In genomic region chr16:71474864-71475263, GRCh38 we compare ENCODE assay signal across 13 cellular contexts. TPM values are rescaled to one million over a fixed set of nuclear protein-coding genes. Genes with fewer than 3 reads are reported as not detected.
A peak's percentile ranks its signal among the peaks of the same experiment; 100 is the strongest.
DNase-seq lines count a peak whose midpoint lies in the region; ATAC-seq lines count a peak whose summit lies in the region.
"Had no signal": no experiment of that assay in that cellular context is flagged by ENCODE, and none has a peak within 500 bp of the region (broad histone marks: within the 10 kb centered on the region; RNA-seq: fewer than 3 reads in every experiment).

No MANE protein-coding gene starts in this region.

- no peaks in the 10 kb centered on the region for H3K4me1 Mint-ChIP-seq in CD8-positive, alpha-beta memory T cell
- H3K4me1 Mint-ChIP-seq: activated naive CD8-positive, alpha-beta T cell treated with anti-CD3 and anti-CD28 coated beads, Interleukin-2, amount 50 U/mL, for 24 hours; H9 had no signal

- peak; percentile 68 for ATAC-seq in esophagus mucosa
- ATAC-seq in HG03159 (IDR thresholded peaks at IDR 0.05; ENCODE audit: unreplicated experiment), result no peak
- ATAC-seq: activated naive CD8-positive, alpha-beta T cell treated with anti-CD3 and anti-CD28 coated beads, Interleukin-2, amount 50 U/mL, for 24 hours had no signal

- no peaks in the 10 kb centered on the region for H3K9me3 ChIP-seq in GM23248 (ENCODE audit: low read depth)
- H3K9me3 ChIP-seq in SJSA1 (replicated peaks), result peaks cover 6% of the 10 kb centered on the region; the same call in 1 of the 2 replicates
- no peaks in the 10 kb centered on the region for H3K9me3 ChIP-seq in CD8-positive, alpha-beta memory T cell (ENCODE audit: low read length)

- H3K4me1 ChIP-seq in GM23248 (ENCODE audit: insufficient read depth) (peaks cover 24% of the 10 kb centered on the region), SJSA1 (replicated peaks) (peaks cover 26% of the 10 kb centered on the region)
- H3K4me1 ChIP-seq in CD8-positive, alpha-beta memory T cell (ENCODE audit: insufficient read depth, low read length), result no peaks in the 10 kb centered on the region

- H4K20me1 ChIP-seq in GM23248 (ENCODE audit: insufficient read depth), result no peaks in the 10 kb centered on the region

- no peaks in the 10 kb centered on the region for H3K27me3 Mint-ChIP-seq in CD8-positive, alpha-beta memory T cell
- H3K27me3 Mint-ChIP-seq: activated naive CD8-positive, alpha-beta T cell treated with anti-CD3 and anti-CD28 coated beads, Interleukin-2, amount 50 U/mL, for 24 hours had no signal

- H3K9me2 ChIP-seq in GM23248 (ENCODE audit: insufficient read depth), result no peaks in the 10 kb centered on the region

- CTCF ChIA-PET in CD8-positive, alpha-beta memory T cell (lab: Charles Lee), result no interaction called here

- H3K36me3 ChIP-seq in GM23248 (ENCODE audit: low read depth), result peaks cover 12% of the 10 kb centered on the region
- H3K36me3 ChIP-seq in SJSA1, result peaks cover 24% of the 10 kb centered on the region
- peaks cover 13% of the 10 kb centered on the region for H3K36me3 ChIP-seq in CD8-positive, alpha-beta memory T cell (ENCODE audit: insufficient read depth, low read length)
- H3K36me3 ChIP-seq: WERI-Rb-1 had no signal

- POLR2A ChIA-PET in CD8-positive, alpha-beta memory T cell (lab: Charles Lee), result no interaction called here

- no peaks in the 10 kb centered on the region for H3K79me2 ChIP-seq in GM23248 (ENCODE audit: insufficient read depth)

- 0% methylated on average over 3 of the region's 3 CpGs for WGBS in GM23248 (ENCODE audit: low coverage in 1 of 2, low lambda C conversion rate in 2 of 2, missing lambda C conversion rate in 2 of 2), 2 experiments

- H3F3A ChIP-seq in GM23248 (ENCODE audit: insufficient read depth), result peaks cover 31% of the 10 kb centered on the region

- no peaks in the 10 kb centered on the region for H3K9me3 Mint-ChIP-seq in CD8-positive, alpha-beta memory T cell
- H3K9me3 Mint-ChIP-seq: activated naive CD8-positive, alpha-beta T cell treated with anti-CD3 and anti-CD28 coated beads, Interleukin-2, amount 50 U/mL, for 24 hours; H9 had no signal

- H3K36me3 Mint-ChIP-seq in CD8-positive, alpha-beta memory T cell, result peaks cover 30 to 53% (median 31%) of the 10 kb centered on the region in 3 donors

- H3K4me3 Mint-ChIP-seq in CD8-positive, alpha-beta memory T cell, result no peak overlapping the region
- H3K4me3 Mint-ChIP-seq: activated naive CD8-positive, alpha-beta T cell treated with anti-CD3 and anti-CD28 coated beads, Interleukin-2, amount 50 U/mL, for 24 hours; H9 had no signal

- no peak overlapping the region for H3K27ac Mint-ChIP-seq in CD8-positive, alpha-beta memory T cell
- H3K27ac Mint-ChIP-seq: activated naive CD8-positive, alpha-beta T cell treated with anti-CD3 and anti-CD28 coated beads, Interleukin-2, amount 50 U/mL, for 24 hours; H9 had no signal

- no peaks in the 10 kb centered on the region for H3K27me3 ChIP-seq in GM23248 (replicated peaks; ENCODE audit: insufficient read depth)
- H3K27me3 ChIP-seq in SJSA1 (replicated peaks), result no peaks in the 10 kb centered on the region
- no peaks in the 10 kb centered on the region for H3K27me3 ChIP-seq in CD8-positive, alpha-beta memory T cell (ENCODE audit: insufficient read depth, low read length, poor library complexity, severe bottlenecking)

- H3K4me2 ChIP-seq in GM23248 (ENCODE audit: unreplicated experiment), result peak overlapping the region; percentile 49

- peak overlapping the region; percentile 43 for H2AFZ ChIP-seq in GM23248

- in situ Hi-C loops in GM23248 (cut with MboI), result no loop called here

- peak overlapping the region; percentile 73 for H3K27ac ChIP-seq in GM23248
- H3K27ac ChIP-seq in SJSA1, result peak overlapping the region; percentile 67
- H3K27ac ChIP-seq in CD8-positive, alpha-beta memory T cell (ENCODE audit: low read depth, low read length), result no peak overlapping the region
- H3K27ac ChIP-seq: WERI-Rb-1 had no signal

- no peak overlapping the region for H3K9ac ChIP-seq in GM23248

- peak overlapping the region; percentile 25; the same call in 1 of the 2 replicates for H3K4me3 ChIP-seq in GM23248
- H3K4me3 ChIP-seq in SJSA1, result no peak overlapping the region
- H3K4me3 ChIP-seq in CD8-positive, alpha-beta memory T cell (ENCODE audit: low read length), result no peak overlapping the region

- DNase-seq in GM23248, result peak; percentile 94
- DNase-seq in SJSA1 (ENCODE audit: low read depth in 1 of 2, low spot score in 2 of 2), result peak; percentile 62 to 66
- peak; percentile 92 for DNase-seq in renal cortical epithelial cell (ENCODE audit: low read depth)
- no peak for DNase-seq in CD8-positive, alpha-beta memory T cell
- no peak for DNase-seq in activated naive CD4-positive, alpha-beta T cell treated with Interleukin-2 at 50 U/mL for 16 hours
- DNase-seq in NCI-H1092 treated with DMSO at 0.1 percent for 48 hours (lab: John Stamatoyannopoulos, UW), result no peak
- DNase-seq: activated naive CD8-positive, alpha-beta T cell treated with anti-CD3 and anti-CD28 coated beads, Interleukin-2, amount 50 U/mL, for 24 hours; effector memory CD4-positive, alpha-beta T cell; H9; KG1; WERI-Rb-1 had no signal

RNA-seq across cellular contexts. Expression of gene ZNF23, which starts 12.8 kb away (rescaled TPM):
- total RNA-seq in GM23248 (2014; rRNA removed; shearing (Covaris generic)), result 10.9 and 12.1 TPM in 2 replicates
- 14.2 and 15.3 TPM in 2 replicates for polyA plus RNA-seq in GM23248 (2016; fragmentation: Nextera tagmentation; extraction: Ambion mirVana)
- 8.6 and 17.6 TPM in 2 replicates for total RNA-seq in SJSA1 (2014; rRNA removed; shearing (Covaris generic))
- total RNA-seq in esophagus mucosa, result 3.9 TPM
- 5.9 and 10.5 TPM in 2 replicates for total RNA-seq in renal cortical epithelial cell
- 1 to 10 TPM; 9.2 to 9.4 TPM for total RNA-seq in CD8-positive, alpha-beta memory T cell
- 8.2 TPM for polyA plus RNA-seq in CD8-positive, alpha-beta memory T cell

RNA-seq across cellular contexts. Expression of gene ZNF19, which starts 14.3 kb away (rescaled TPM):
- 1.3 and 1.4 TPM in 2 replicates for total RNA-seq in GM23248 (2014; rRNA removed; shearing (Covaris generic))
- 0.85 and 1.7 TPM in 2 replicates for polyA plus RNA-seq in GM23248 (2016; fragmentation: Nextera tagmentation; extraction: Ambion mirVana)
- 0.95 and 4.5 TPM in 2 replicates for total RNA-seq in SJSA1 (2014; rRNA removed; shearing (Covaris generic))
- 1.9 TPM for total RNA-seq in esophagus mucosa
- 2.1 and 8.9 TPM in 2 replicates for total RNA-seq in renal cortical epithelial cell
- 1 to 10 TPM; 3.1 TPM for total RNA-seq in CD8-positive, alpha-beta memory T cell
- 1.5 TPM for polyA plus RNA-seq in CD8-positive, alpha-beta memory T cell

RNA-seq across cellular contexts. Expression of gene TLE7, which starts 33.0 kb away (rescaled TPM):
- total RNA-seq in GM23248 (2014; rRNA removed; shearing (Covaris generic)), result not detected in 2 replicates
- polyA plus RNA-seq in GM23248 (2016; fragmentation: Nextera tagmentation; extraction: Ambion mirVana), result not detected in 2 replicates
- total RNA-seq in SJSA1 (2014; rRNA removed; shearing (Covaris generic)), result not detected in 2 replicates
- total RNA-seq in esophagus mucosa (not detected), renal cortical epithelial cell (not detected in 2 replicates)
- not detected for total RNA-seq in CD8-positive, alpha-beta memory T cell
- not detected for polyA plus RNA-seq in CD8-positive, alpha-beta memory T cell
- total RNA-seq: H9 had no signal

RNA-seq across cellular contexts. Expression of gene CHST4, which starts 51.4 kb away (rescaled TPM):
- total RNA-seq in GM23248 (2014; rRNA removed; shearing (Covaris generic)), result not detected in 2 replicates
- polyA plus RNA-seq in GM23248 (2016; fragmentation: Nextera tagmentation; extraction: Ambion mirVana), result not detected in 2 replicates
- not detected in 2 replicates for total RNA-seq in SJSA1 (2014; rRNA removed; shearing (Covaris generic))
- 0.16 TPM for total RNA-seq in esophagus mucosa
- not detected in 2 replicates for total RNA-seq in renal cortical epithelial cell
- total RNA-seq in CD8-positive, alpha-beta memory T cell, result not detected
- not detected for polyA plus RNA-seq in CD8-positive, alpha-beta memory T cell

Comparison
In these comparisons a context has a peak if more than half of its experiments do, and no peak if none do; other contexts are left out.
1. DNase-seq: peak in GM23248 (single experiment), SJSA1 (2 of 2) and renal cortical epithelial cell (single experiment); none in CD8-positive, alpha-beta memory T cell (0 of 5), activated naive CD4-positive, alpha-beta T cell treated with Interleukin-2 at 50 U/mL for 16 hours (single experiment) and NCI-H1092 treated with DMSO at 0.1 percent for 48 hours (single experiment).